8 cellular contexts compared by ENCODE assay signal in the genomic region with DNA sequence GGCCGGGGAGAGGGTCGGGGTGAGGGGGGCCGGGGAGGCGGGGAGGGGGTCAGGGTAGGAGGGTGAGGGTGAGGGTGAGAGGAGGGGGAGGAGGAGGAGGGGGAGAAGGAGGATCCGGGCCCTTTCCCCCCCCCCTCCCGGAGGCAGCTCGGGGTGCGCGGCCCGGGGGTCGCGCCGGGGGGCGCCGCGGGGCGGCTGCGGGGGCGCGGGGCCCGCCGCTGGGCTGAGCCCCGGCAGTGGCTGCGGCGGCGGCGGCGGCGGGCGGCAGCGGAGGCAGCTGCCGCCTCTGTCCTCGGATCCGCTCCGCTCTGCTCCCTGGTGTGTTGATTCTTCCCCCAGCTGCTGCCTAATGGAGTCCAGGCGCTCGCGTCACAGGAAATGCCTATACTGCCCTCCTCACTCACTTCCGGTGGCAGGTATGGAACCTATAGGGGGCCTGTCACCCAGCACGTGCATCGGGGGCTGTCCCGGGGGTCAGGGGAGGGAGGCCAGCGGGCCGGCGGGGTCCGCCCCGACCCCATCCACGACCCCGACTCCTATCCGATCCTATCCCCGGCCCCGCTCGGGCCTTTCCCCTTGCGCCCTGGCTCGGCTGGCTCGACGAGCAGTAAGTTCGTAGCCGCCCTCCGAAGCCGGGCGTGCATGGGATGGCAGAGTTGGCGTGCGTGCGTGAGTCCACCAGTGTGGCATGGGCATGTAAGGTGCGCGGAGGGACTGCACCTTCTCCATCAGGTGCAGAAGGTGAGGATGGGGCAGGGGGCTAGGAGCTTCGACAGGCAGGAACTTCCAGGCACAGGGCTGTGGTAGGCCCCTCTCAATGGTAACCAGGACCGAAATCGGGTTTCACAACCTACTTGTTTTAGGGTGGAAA. TPM values are rescaled to one million over a fixed set of nuclear protein-coding genes. Genes with fewer than 3 reads are reported as not detected.
DNase-seq lines count a peak whose midpoint lies in the region; ATAC-seq, FAIRE-seq and TF ChIP-seq lines count a peak whose summit lies in the region.

A gene (minus strand): TSS at position 351 of the 871 bp plus-strand sequence.

- H3K4me1 ChIP-seq in adipocyte (ENCODE audit: control insufficient read depth, insufficient read depth, low read length), result peaks cover 32% of the 10 kb centered on the region
- H3K4me1 ChIP-seq in heart right ventricle, result peaks cover 17 to 53% (median 44%) of the 10 kb centered on the region in 9 donors
- H3K4me1 ChIP-seq in upper lobe of left lung, result peaks cover 37 to 40% (median 39%) of the 10 kb centered on the region in 4 donors

- FAIRE-seq in GM12892 (lab: Jason Lieb, UNC), result peak; percentile 96

- no peaks in the 10 kb centered on the region for H3K27me3 ChIP-seq in adipocyte (replicated peaks; ENCODE audit: control insufficient read depth, insufficient read depth, low read length)
- H3K27me3 ChIP-seq in heart right ventricle, result no peaks in the 10 kb centered on the region
- no peaks in the 10 kb centered on the region for H3K27me3 ChIP-seq in upper lobe of left lung

- H3K4me3 ChIP-seq in adipocyte (ENCODE audit: low read length), result peak within 1 kb of the TSS; percentile 93
- peak within 1 kb of the TSS; percentile 84 to 97 (median 88) for H3K4me3 ChIP-seq in heart right ventricle
- H3K4me3 ChIP-seq in upper lobe of left lung, result peak within 1 kb of the TSS; percentile 74 to 93 (median 84)

- DNase-seq in GM12892 (ENCODE audit: insufficient read length), result peak; percentile 86
- peak; percentile 85 for DNase-seq in NCI-H1105 treated with DMSO at 0.1 percent for 48 hours (lab: John Stamatoyannopoulos, UW)
- peak; percentile 62 to 88 (median 80) for DNase-seq in T-cell
- peak; percentile 94 for DNase-seq in adipocyte (ENCODE audit: low read depth)
- DNase-seq in heart right ventricle, result peak; percentile 74 to 82
- peak; percentile 77 to 98 (median 88) for DNase-seq in posterior cingulate gyrus
- peak; percentile 89 to 91 for DNase-seq in upper lobe of left lung

- WGBS in heart right ventricle, 2 donors, result 1% methylated on average over 59 to 66 of the region's 70 CpGs
- WGBS in upper lobe of left lung, 2 donors, result 0% methylated on average over 5 to 48 of the region's 70 CpGs

- TF ChIP-seq CTCF in heart right ventricle (IDR thresholded peaks at IDR 0.05) (peak in 2 of 9 donors; percentile 26 to 31), upper lobe of left lung (IDR thresholded peaks at IDR 0.05) (peak in 3 of 6 experiments; percentile 22 to 43 (median 27))

- CTCF ChIA-PET in T-cell (lab: Charles Lee), result interaction anchor here in 1 of 2 donors (0.6 to 1.0 kb wide), 2 partner anchors 22 to 35 kb away, joined by 3 to 6 read pairs; no protein-coding TSS in a partner anchor

- POLR2A ChIA-PET in T-cell (lab: Charles Lee), result interaction anchor here (0.6 to 1.4 kb wide), 7 partner anchors 9 to 1769 kb away, joined by 3 to 7 read pairs (median 4); a partner anchor contains a TSS

- no peaks in the 10 kb centered on the region for H3K9me3 ChIP-seq in adipocyte (ENCODE audit: control insufficient read depth, low read length)
- no peaks in the 10 kb centered on the region for H3K9me3 ChIP-seq in heart right ventricle
- H3K9me3 ChIP-seq in upper lobe of left lung, result no peaks in the 10 kb centered on the region

- H3K36me3 ChIP-seq in adipocyte (ENCODE audit: control insufficient read depth, insufficient read depth, low read length, severe bottlenecking) (peaks cover 10% of the 10 kb centered on the region), heart right ventricle (peaks cover 0 to 22% (median 0%) of the 10 kb centered on the region in 9 donors), upper lobe of left lung (peaks cover 0 to 4% (median 3%) of the 10 kb centered on the region in 4 donors)

- TF ChIP-seq EP300 in upper lobe of left lung (IDR thresholded peaks at IDR 0.05), result peak in 1 of 4 donors; percentile 5

- no peaks in the 10 kb centered on the region for H3K9me3 Mint-ChIP-seq in T-cell

- intact Hi-C loops in heart right ventricle (cut with DNase I), result loop anchor here in 2 of 10 donors (1.0 to 10.0 kb wide), 3 partner anchors 22 to 250 kb away; a partner anchor contains a TSS
- intact Hi-C loops in posterior cingulate gyrus (cut with DNase I), result loop anchor here (10.0 kb wide), 1 partner anchor 320 kb away; a partner anchor contains a TSS

- peak within 1 kb of the TSS; percentile 95 to 98 for H3K27ac Mint-ChIP-seq in T-cell

- peak within 1 kb of the TSS; percentile 85 to 94 (median 93) for H3K4me3 Mint-ChIP-seq in T-cell

- peaks cover 55 to 60% (median 60%) of the 10 kb centered on the region in 3 donors for H3K4me1 Mint-ChIP-seq in T-cell

- no peaks in the 10 kb centered on the region for H3K27me3 Mint-ChIP-seq in T-cell

- TF ChIP-seq POLR2A in GM12892 (IDR thresholded peaks at IDR 0.05; ENCODE audit: low read depth, low read length), result peak; percentile 90
- peak in 3 of 4 donors; percentile 61 to 81 (median 62) for TF ChIP-seq POLR2A in upper lobe of left lung (IDR thresholded peaks at IDR 0.05)

- H3K27ac ChIP-seq in heart right ventricle (peak within 1 kb of the TSS; percentile 92 to 98 (median 97)), upper lobe of left lung (peak within 1 kb of the TSS; percentile 95 to 99 (median 98))

- H3K36me3 Mint-ChIP-seq in T-cell, result peaks cover 15% of the 10 kb centered on the region

- peak within 1 kb of the TSS; percentile 94 for H3K9ac ChIP-seq in adipocyte (ENCODE audit: low read length)

- ATAC-seq in HG02678 (IDR thresholded peaks at IDR 0.05; ENCODE audit: unreplicated experiment) (peak; percentile 91), T-cell (replicated peaks in 1 of 4) (peak; percentile 85 to 92 (median 86)), heart right ventricle (peak; percentile 77 to 88 (median 86)), upper lobe of left lung (ENCODE audit: low FRiP score in 2 of 2) (peak; percentile 89 to 90)

RNA-seq across cellular contexts. Expression of the gene that starts here (rescaled TPM):
- polyA plus RNA-seq in GM12892 (2012; ENCODE audit: missing spikeins), result 50.6 TPM
- total RNA-seq in T-cell, result 100 to 1,000 TPM in 2 of 5 donors, 10 to 100 TPM in 3; 90.7 to 166 (median 96.3) TPM
- total RNA-seq in heart right ventricle, result 10 to 100 TPM; 58.9 to 81.3 (median 71.8) TPM
- polyA plus RNA-seq in heart right ventricle, result 10 to 100 TPM; 15.8 to 22.5 TPM
- 100 to 1,000 TPM in 3 of 6 donors, 10 to 100 TPM in 3; 75.8 to 145 (median 91.2) TPM for total RNA-seq in upper lobe of left lung

Comparison
In these comparisons a context has a peak if more than half of its experiments do, and no peak if none do; other contexts are left out.
1. Peak in every context shown above with its lines: DNase-seq, ATAC-seq, H3K4me3 ChIP-seq and H3K27ac ChIP-seq.